Comparison of ENCODE assay signal across 8 cellular contexts in the genomic region with DNA sequence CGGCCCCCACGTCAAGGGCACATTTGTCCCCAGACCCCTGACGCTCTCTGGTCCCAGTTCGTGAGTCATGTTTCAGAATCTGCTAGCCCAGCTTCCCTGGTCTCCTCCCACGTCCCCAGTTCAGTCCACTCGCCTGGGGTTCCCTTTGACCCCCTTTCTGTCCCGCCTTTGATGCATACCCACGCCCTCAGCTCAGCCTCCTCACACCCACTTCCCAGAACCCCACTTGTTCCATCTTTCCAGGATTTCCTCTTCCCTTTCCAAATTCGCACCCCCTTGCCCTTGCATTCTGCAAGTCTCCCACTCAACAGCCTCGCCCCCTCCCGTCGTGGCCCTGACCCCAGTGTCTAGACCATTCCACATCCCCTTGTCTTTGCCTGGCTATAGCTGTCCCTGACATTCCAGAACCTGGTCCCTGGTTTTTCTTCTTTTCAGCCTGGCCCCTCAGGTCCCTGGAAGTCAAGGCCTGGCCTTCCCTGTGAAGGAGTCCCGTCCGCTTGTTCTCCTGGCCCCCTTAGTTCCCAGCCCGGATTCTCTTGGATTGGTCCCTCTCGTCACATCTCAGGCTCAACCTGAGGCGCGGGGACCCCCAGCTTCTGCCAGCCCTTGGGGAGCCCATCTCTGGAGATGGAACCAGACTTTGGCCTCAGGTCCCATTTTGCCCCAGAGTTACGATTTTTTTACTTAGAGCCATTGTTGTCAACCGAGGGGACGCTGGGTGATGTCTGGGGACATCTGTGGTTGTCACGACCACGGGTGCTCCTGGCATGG. TPM values are rescaled to one million over a fixed set of nuclear protein-coding genes. Genes with fewer than 3 reads are reported as not detected.
DNase-seq lines count a peak whose midpoint lies in the region; ATAC-seq, FAIRE-seq and TF ChIP-seq lines count a peak whose summit lies in the region.

No MANE protein-coding gene starts in this region.

- H3K4me3 ChIP-seq in BE2C (ENCODE audit: low read depth, low read length) (peak overlapping the region; percentile 78), Karpas-422 (ENCODE audit: low read length) (peak overlapping the region; percentile 99), colonic mucosa (peak overlapping the region; percentile 95)

- H3K9me3 ChIP-seq in BE2C = no peaks in the 10 kb centered on the region
- no peaks in the 10 kb centered on the region for H3K9me3 ChIP-seq in Karpas-422 (ENCODE audit: low read length)
- no peaks in the 10 kb centered on the region for H3K9me3 ChIP-seq in colonic mucosa

- FAIRE-seq in HTR-8/SVneo (lab: Jason Lieb, UNC) = no peak

- H3K4me2 ChIP-seq in Karpas-422 (ENCODE audit: low read depth, low read length, poor library complexity, severe bottlenecking) = peak overlapping the region; percentile 97

- intact Hi-C loops in colonic mucosa (cut with DNase I) = no loop called here

- peak overlapping the region; percentile 85 to 98 (median 90) for H3K4me3 Mint-ChIP-seq in naive B cell

- H3K27me3 Mint-ChIP-seq in naive B cell = no peaks in the 10 kb centered on the region

- H4K20me1 ChIP-seq in Karpas-422 (ENCODE audit: insufficient read depth, low read depth, low read length) = peaks cover 46% of the 10 kb centered on the region

- H3K9me2 ChIP-seq in Karpas-422 (replicated peaks; ENCODE audit: insufficient read depth, low read length) = no peaks in the 10 kb centered on the region

- H3K79me2 ChIP-seq in Karpas-422 (ENCODE audit: low read length) = peaks cover 59% of the 10 kb centered on the region

- peaks cover 42 to 68% (median 67%) of the 10 kb centered on the region in 3 donors for H3K4me1 Mint-ChIP-seq in naive B cell

- no peak overlapping the region for H2AFZ ChIP-seq in Karpas-422 (ENCODE audit: low read length)

- H3K27me3 ChIP-seq in BE2C (no peaks in the 10 kb centered on the region), Karpas-422 (ENCODE audit: low read length) (no peaks in the 10 kb centered on the region), colonic mucosa (no peaks in the 10 kb centered on the region)

- TF ChIP-seq CTCF in BE2C (IDR thresholded peaks at IDR 0.05; ENCODE audit: low read depth, low read length) = no peak
- TF ChIP-seq CTCF in colonic mucosa (IDR thresholded peaks at IDR 0.05) = no peak

- peaks cover 13% of the 10 kb centered on the region for H3K36me3 ChIP-seq in BE2C
- H3K36me3 ChIP-seq in Karpas-422 (ENCODE audit: insufficient read depth, low read length) = no peaks in the 10 kb centered on the region
- no peaks in the 10 kb centered on the region for H3K36me3 ChIP-seq in colonic mucosa

- H3K9ac ChIP-seq in Karpas-422 (ENCODE audit: low read length) (peak overlapping the region; percentile 98), colonic mucosa (ENCODE audit: low read depth in 2 of 2, low read length in 2 of 2) (peak overlapping the region; percentile 84 to 94)

- H3K27ac ChIP-seq in Karpas-422 (ENCODE audit: low read length) (no peak overlapping the region), colonic mucosa (peak overlapping the region; percentile 63)

- DNase-seq in BE2C (no peak), Karpas-422 (no peak), colonic mucosa (no peak), naive B cell (no peak), dermis blood vessel endothelial cell (no peak), HTR-8/SVneo (ENCODE audit: insufficient read length, low spot score) (no peak), NCI-H1694 treated with DMSO at 0.1 percent for 48 hours (lab: John Stamatoyannopoulos, UW) (no peak)
- DNase-seq in effector CD4-positive, alpha-beta T cell = no peak

- peak overlapping the region in 5 of 6 donors; percentile 63 to 85 (median 79) for H3K27ac Mint-ChIP-seq in naive B cell

- ATAC-seq in naive B cell (ENCODE audit: low read depth in 2 of 2) = no peak

- peaks cover 0 to 9% of the 10 kb centered on the region in 2 donors for H3K36me3 Mint-ChIP-seq in naive B cell

- H3K9me3 Mint-ChIP-seq in naive B cell = no peaks in the 10 kb centered on the region

- peaks cover 3% of the 10 kb centered on the region; the same call in 1 of the 2 replicates for H3K4me1 ChIP-seq in BE2C
- peaks cover 16% of the 10 kb centered on the region for H3K4me1 ChIP-seq in Karpas-422 (ENCODE audit: low read length)
- H3K4me1 ChIP-seq in colonic mucosa = peaks cover 30% of the 10 kb centered on the region

RNA-seq across cellular contexts. Expression of a gene that starts 1.3 kb away (rescaled TPM):
- polyA plus RNA-seq in BE2C (2012; ENCODE audit: insufficient read depth, insufficient read length, low read depth) = 139 TPM
- total RNA-seq in Karpas-422 (2014; rRNA removed; shearing (Covaris generic); ENCODE audit: low replicate concordance) = 30.0 and 37.6 TPM in 2 replicates
- 100 to 1,000 TPM in 1 of 2 donors, 10 to 100 TPM in 1; 75.0 to 195 TPM for total RNA-seq in colonic mucosa
- 10 to 100 TPM; 17.1 to 47.6 (median 29.2) TPM for polyA plus RNA-seq in naive B cell (ENCODE audit: low read depth in 6 of 6)
- total RNA-seq in dermis blood vessel endothelial cell = 38.3 and 74.5 TPM in 2 replicates

RNA-seq across cellular contexts. Expression of a gene that starts 8.5 kb away (rescaled TPM):
- not detected for polyA plus RNA-seq in BE2C (2012; ENCODE audit: insufficient read depth, insufficient read length, low read depth)
- total RNA-seq in Karpas-422 (2014; rRNA removed; shearing (Covaris generic); ENCODE audit: low replicate concordance) = not detected in 2 replicates
- total RNA-seq in colonic mucosa = 1 to 10 TPM in 1 of 2 donors, under 1 TPM in 1; 0.96 to 1.1 TPM
- 100 to 1,000 TPM; 307 to 524 (median 405) TPM for polyA plus RNA-seq in naive B cell (ENCODE audit: low read depth in 6 of 6)
- total RNA-seq in dermis blood vessel endothelial cell = 2.1 and 2.2 TPM in 2 replicates

RNA-seq across cellular contexts. Expression of a gene that starts 37.4 kb away (rescaled TPM):
- not detected for polyA plus RNA-seq in BE2C (2012; ENCODE audit: insufficient read depth, insufficient read length, low read depth)
- not detected in 2 replicates for total RNA-seq in Karpas-422 (2014; rRNA removed; shearing (Covaris generic); ENCODE audit: low replicate concordance)
- under 1 TPM; 0.42 to 0.59 TPM for total RNA-seq in colonic mucosa
- not detected for polyA plus RNA-seq in naive B cell (ENCODE audit: low read depth in 6 of 6)
- total RNA-seq in dermis blood vessel endothelial cell = not detected in 2 replicates

RNA-seq across cellular contexts. Expression of a gene that starts 51.2 kb away (rescaled TPM):
- polyA plus RNA-seq in BE2C (2012; ENCODE audit: insufficient read depth, insufficient read length, low read depth) = 1.9 TPM
- total RNA-seq in Karpas-422 (2014; rRNA removed; shearing (Covaris generic); ENCODE audit: low replicate concordance) = not detected in 2 replicates
- total RNA-seq in colonic mucosa (1 to 10 TPM; 1.6 to 6.6 TPM), dermis blood vessel endothelial cell (under 0.01 and 0.23 TPM in 2 replicates)
- under 1 TPM in 3 of 6 donors, not detected in 3; 0.21 to 0.59 (median 0.53) TPM for polyA plus RNA-seq in naive B cell (ENCODE audit: low read depth in 6 of 6)
